Comparison of ENCODE assay signal across 13 cellular contexts in genomic region chr19:46944123-46944718, GRCh38.
A peak's percentile ranks its signal among the peaks of the same experiment; 100 is the strongest.
DNase-seq lines count a peak whose midpoint lies in the region; ATAC-seq and TF ChIP-seq lines count a peak whose summit lies in the region.
"Had no signal": no experiment of that assay in that cellular context is flagged by ENCODE, and none has a peak within 500 bp of the region (broad histone marks: within the 10 kb centered on the region; RNA-seq: fewer than 3 reads in every experiment).

No MANE protein-coding gene starts in this region.

- no peaks in the 10 kb centered on the region for H3K9me3 ChIP-seq in BLaER1
- no peaks in the 10 kb centered on the region for H3K9me3 ChIP-seq in SJCRH30 (replicated peaks)
- no peaks in the 10 kb centered on the region for H3K9me3 ChIP-seq in left ventricle myocardium inferior (replicated peaks)

- peak overlapping the region; percentile 37 for H3K4me2 ChIP-seq in BLaER1

- H3K4me3 ChIP-seq in BLaER1 (no peak overlapping the region), SJCRH30 (peak overlapping the region; percentile 36), left ventricle myocardium inferior (peak overlapping the region; percentile 42)

- intact Hi-C loops in left ventricle myocardium inferior (cut with micrococcal nuclease), result no loop called here
- intact Hi-C loops in sciatic nerve (cut with DNase I), result no loop called here

- peak; percentile 6 for ATAC-seq in sciatic nerve
- ATAC-seq: stimulated activated naive CD8-positive, alpha-beta T cell treated with anti-CD3 and anti-CD28 coated beads, Interleukin-15, amount 100 ng/mL, for 72 hours had no signal

- H3K4me1 ChIP-seq in BLaER1 (peaks cover 26% of the 10 kb centered on the region), SJCRH30 (peaks cover 21% of the 10 kb centered on the region), left ventricle myocardium inferior (peaks cover 58% of the 10 kb centered on the region)

- H4K20me1 ChIP-seq in BLaER1, result peaks cover 67% of the 10 kb centered on the region

- no peaks in the 10 kb centered on the region for H3K27me3 ChIP-seq in BLaER1
- H3K27me3 ChIP-seq in SJCRH30, result no peaks in the 10 kb centered on the region
- H3K27me3 ChIP-seq in left ventricle myocardium inferior (ENCODE audit: low read depth), result no peaks in the 10 kb centered on the region

- no peak for TF ChIP-seq CTCF in left ventricle myocardium inferior (IDR thresholded peaks at IDR 0.05; ENCODE audit: borderline replicate concordance)

- no peak overlapping the region; the same call in 1 of the 2 replicates for H3K9ac ChIP-seq in BLaER1

- H3K27ac ChIP-seq in BLaER1 (no peak overlapping the region), SJCRH30 (peak overlapping the region; percentile 66), left ventricle myocardium inferior (replicated peaks) (peak overlapping the region; percentile 85)

- DNase-seq in SJCRH30 (peak; percentile 26 to 68), left ventricle myocardium inferior (no peak), sciatic nerve (ENCODE audit: low spot score) (no peak), NCI-H524 (lab: John Stamatoyannopoulos, UW) (no peak), NCI-H187 treated with DMSO at 0.1 percent for 48 hours (lab: John Stamatoyannopoulos, UW) (no peak), NCI-H1694 (lab: John Stamatoyannopoulos, UW) (no peak), NAMALWA (ENCODE audit: low spot score) (no peak)
- DNase-seq: activated CD4-positive, alpha-beta T cell treated with anti-CD3 and anti-CD28 coated beads for 4 hours; CD4-positive, alpha-beta memory T cell; effector CD8-positive, alpha-beta T cell; stimulated activated CD4-positive, alpha-beta T cell treated with anti-CD3 and anti-CD28 coated beads, Interleukin-1b, Interleukin-23, amount 100 ng/mL, for 48 hours; stimulated activated naive CD8-positive, alpha-beta T cell treated with anti-CD3 and anti-CD28 coated beads, Interleukin-15, amount 100 ng/mL, for 72 hours had no signal

- H3K36me3 ChIP-seq in BLaER1, result peaks cover 88% of the 10 kb centered on the region
- H3K36me3 ChIP-seq in SJCRH30, result peaks cover 16% of the 10 kb centered on the region
- no peaks in the 10 kb centered on the region for H3K36me3 ChIP-seq in left ventricle myocardium inferior

Comparison
In these comparisons a context has a peak if more than half of its experiments do, and no peak if none do; other contexts are left out.
1. DNase-seq: peak in SJCRH30 (2 of 2); none in left ventricle myocardium inferior (single experiment), sciatic nerve (single experiment), NCI-H524 (0 of 2), NCI-H187 treated with DMSO at 0.1 percent for 48 hours (single experiment), NCI-H1694 (single experiment) and NAMALWA (single experiment).